Comparison of ENCODE assay signal across 29 cellular contexts in genomic region chr7:43332193-43332796, GRCh38.
"Had no signal": no experiment of that assay in that cellular context is flagged by ENCODE, and none has a peak within 500 bp of the region (broad histone marks: within the 10 kb centered on the region; RNA-seq: fewer than 3 reads in every experiment).

No MANE protein-coding gene starts in this region.

- H3K4me1 ChIP-seq: ascending aorta had no signal

- H3K27ac ChIP-seq: ascending aorta, VCaP had no signal

- ATAC-seq: activated CD4-positive, alpha-beta T cell treated with anti-CD3 and anti-CD28 coated beads for 36 hours; activated CD4-positive, CD25-positive, alpha-beta regulatory T cell treated with anti-CD3 and anti-CD28 coated beads, Interleukin-2, amount 50 U/mL, for 24 hours; activated CD8-positive, alpha-beta memory T cell treated with anti-CD3 and anti-CD28 coated beads, Interleukin-2, amount 10 ng/mL, durations not matched to agents 7 days and 5 days; activated CD8-positive, alpha-beta T cell treated with anti-CD3 and anti-CD28 coated beads, Interleukin-2, amount 10 ng/mL, durations not matched to agents 7 days and 5 days; activated naive CD8-positive, alpha-beta T cell treated with anti-CD3 and anti-CD28 coated beads, Interleukin-2, amount 50 U/mL, for 24 hours had no signal

- H3K9me3 ChIP-seq: ascending aorta had no signal

- H3K36me3 ChIP-seq: ascending aorta had no signal

- FAIRE-seq: TTC549 had no signal

- H3K4me3 ChIP-seq: ascending aorta had no signal

- H3K27me3 ChIP-seq: ascending aorta had no signal

- DNase-seq: activated CD4-positive, alpha-beta memory T cell treated with anti-CD3 and anti-CD28 coated beads, Interleukin-2, amount 10 ng/mL, durations not matched to agents 7 days and 5 days; activated CD4-positive, alpha-beta T cell treated with anti-CD3 and anti-CD28 coated beads for 1 hour; activated CD4-positive, alpha-beta T cell treated with anti-CD3 and anti-CD28 coated beads for 36 hours; activated CD4-positive, alpha-beta T cell treated with anti-CD3 and anti-CD28 coated beads for 48 hours; activated CD4-positive, alpha-beta T cell treated with anti-CD3 and anti-CD28 coated beads, Interleukin-2, amount 10 ng/mL, durations not matched to agents 7 days and 5 days; activated CD4-positive, alpha-beta T cell treated with anti-CD3 and anti-CD28 coated beads, Interleukin-2, amount 50 U/mL, for 48 hours; activated CD4-positive, CD25-positive, alpha-beta regulatory T cell; activated CD8-positive, alpha-beta memory T cell treated with anti-CD3 and anti-CD28 coated beads for 24 hours; activated CD8-positive, alpha-beta memory T cell treated with anti-CD3 and anti-CD28 coated beads, Interleukin-2, amount 10 ng/mL, durations not matched to agents 7 days and 5 days; activated CD8-positive, alpha-beta memory T cell treated with anti-CD3 and anti-CD28 coated beads, Interleukin-2, amount 50 U/mL, for 48 hours; activated CD8-positive, alpha-beta T cell treated with anti-CD3 and anti-CD28 coated beads, Interleukin-2, amount 10 ng/mL, durations not matched to agents 7 days and 5 days; activated effector memory CD4-positive, alpha-beta T cell treated with Interleukin-2 at 50 U/mL for 16 hours; activated gamma-delta T cell; activated naive CD4-positive, alpha-beta T cell treated with anti-CD3 and anti-CD28 coated beads, Interleukin-2, amount 10 ng/mL, durations not matched to agents 7 days and 5 days; activated naive CD4-positive, alpha-beta T cell treated with Interleukin-2 at 50 U/mL for 16 hours; activated naive CD8-positive, alpha-beta T cell treated with anti-CD3 and anti-CD28 coated beads, Interleukin-2, amount 10 ng/mL, durations not matched to agents 7 days and 5 days; activated naive CD8-positive, alpha-beta T cell treated with anti-CD3 and anti-CD28 coated beads, Interleukin-2, amount 50 U/mL, for 24 hours; activated T-cell treated with anti-CD3 and anti-CD28 coated beads, Interleukin-2, amount 50 U/mL, for 24 hours; activated T-cell treated with anti-CD3 and anti-CD28 coated beads, Interleukin-2, amount 50 U/mL, for 48 hours; amygdala; anterior cingulate cortex; central memory CD4-positive, alpha-beta T cell; T-helper 1 cell; T-helper 2 cell; T-helper 9 cell had no signal
